Comparison of ENCODE assay signal across 8 cellular contexts in the genomic region with DNA sequence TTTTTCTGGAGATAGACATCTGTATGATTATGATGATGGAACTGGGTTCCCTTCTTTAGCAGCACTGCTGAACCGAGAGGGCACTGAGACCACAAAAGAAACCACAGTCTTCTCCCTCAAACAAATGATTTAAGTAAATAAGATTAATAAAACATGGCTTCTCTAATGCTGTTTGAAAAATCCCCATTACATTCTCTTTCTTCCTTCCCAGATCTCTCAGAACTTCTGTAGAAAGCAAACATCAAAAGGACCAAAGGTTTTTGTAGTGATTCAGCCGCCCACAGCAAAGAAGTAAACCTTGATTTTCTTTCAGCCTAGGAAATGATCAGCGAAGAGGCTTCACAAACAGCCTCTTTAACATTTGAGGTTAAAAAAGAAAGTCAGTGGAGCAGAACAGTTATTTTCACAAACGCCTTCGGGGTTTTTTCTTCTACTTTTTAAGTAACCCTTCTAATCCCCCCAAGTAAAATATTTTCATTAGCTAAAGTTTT.
DNase-seq lines count a peak whose midpoint lies in the region; ATAC-seq and TF ChIP-seq lines count a peak whose summit lies in the region.

No MANE protein-coding gene starts in this region.

- H3K27ac ChIP-seq in HCT116 (ENCODE audit: low read depth, low read length) (no peak overlapping the region; the same call in 1 of the 2 replicates), dorsolateral prefrontal cortex (peak overlapping the region in 6 of 59 donors; percentile 1 to 21 (median 7)), trophoblast cell (ENCODE audit: low read depth, low read length) (no peak overlapping the region)

- H3K14ac ChIP-seq in trophoblast cell (ENCODE audit: low read length) = no peak overlapping the region

- TF ChIP-seq CTCF in HCT116 (IDR thresholded peaks at IDR 0.05 in 2 of 3, conservative IDR thresholded peaks at IDR 0.05 in 1 of 3; ENCODE audit: borderline replicate concordance in 1 of 3, insufficient read depth in 1 of 3, low read depth in 2 of 3, low read length in 2 of 3) (no peak), dorsolateral prefrontal cortex (IDR thresholded peaks at IDR 0.05 in 54 of 56, conservative IDR thresholded peaks at IDR 0.05 in 2 of 56; ENCODE audit: low read depth in 1 of 56, partially characterized antibody in 56 of 56) (no peak)

- peaks cover 11% of the 10 kb centered on the region; the same call in 1 of the 2 replicates for H3K27me3 ChIP-seq in HCT116 (ENCODE audit: insufficient read depth, low read length)
- no peaks in the 10 kb centered on the region for H3K27me3 ChIP-seq in dorsolateral prefrontal cortex
- H3K27me3 ChIP-seq in trophoblast cell (ENCODE audit: insufficient read depth, low read length) = no peaks in the 10 kb centered on the region

- no peak overlapping the region for H4K12ac ChIP-seq in trophoblast cell (ENCODE audit: low read depth, low read length)

- no peaks in the 10 kb centered on the region for H3K9me3 ChIP-seq in HCT116 (ENCODE audit: control insufficient read depth in 1 of 2, insufficient read depth in 1 of 2, low read depth in 1 of 2, low read length in 2 of 2)
- H3K9me3 ChIP-seq in trophoblast cell (ENCODE audit: insufficient read depth, low read depth, low read length) = no peaks in the 10 kb centered on the region

- H2BK120ac ChIP-seq in trophoblast cell (ENCODE audit: insufficient read depth, low read length, poor library complexity) = no peak overlapping the region

- TF ChIP-seq POLR2A in HCT116 (IDR thresholded peaks at IDR 0.05; ENCODE audit: borderline replicate concordance, extremely low read depth, insufficient read depth, insufficient read length) = no peak

- no peaks in the 10 kb centered on the region for H3K79me2 ChIP-seq in HCT116 (ENCODE audit: insufficient read depth, low read length)
- H3K79me2 ChIP-seq in trophoblast cell (ENCODE audit: control insufficient read depth, insufficient read depth, low read length, poor library complexity) = no peaks in the 10 kb centered on the region

- DNase-seq in HCT116 (ENCODE audit: low read depth, low spot score) (peak; percentile 13), NCI-H146 (lab: John Stamatoyannopoulos, UW) (peak; percentile 42), dorsolateral prefrontal cortex (no peak), DMS114 treated with DMSO at 0.1 percent for 48 hours (lab: John Stamatoyannopoulos, UW; ENCODE audit: unreplicated experiment) (no peak), trophoblast cell (no peak), HCEC 1CT (no peak)
- DNase-seq in stimulated activated CD8-positive, alpha-beta memory T cell treated with anti-CD3 and anti-CD28 coated beads, Interleukin-4, amount 100 ng/mL, for 24 hours (ENCODE audit: low read depth) = peak; percentile 0

- H4K20me1 ChIP-seq in HCT116 (ENCODE audit: insufficient read depth) = no peaks in the 10 kb centered on the region

- no peaks in the 10 kb centered on the region for H3K9me2 ChIP-seq in HCT116 (ENCODE audit: insufficient read depth)

- no peak overlapping the region for H2BK12ac ChIP-seq in trophoblast cell (ENCODE audit: low read length)

- H2BK5ac ChIP-seq in trophoblast cell (ENCODE audit: low read depth, low read length, poor library complexity) = no peak overlapping the region

- H3K36me3 ChIP-seq in HCT116 (ENCODE audit: control insufficient read depth in 1 of 2, insufficient read depth in 2 of 2, low read length in 2 of 2) (no peaks in the 10 kb centered on the region), trophoblast cell (ENCODE audit: control insufficient read depth in 1 of 2, insufficient read depth in 2 of 2, low read length in 2 of 2) (no peaks in the 10 kb centered on the region)

- no CpG with 5 or more reads among the region's 5 CpGs for WGBS in trophoblast cell (ENCODE audit: extremely low coverage, insufficient coverage, insufficient read length)

- no peak overlapping the region for H3K9ac ChIP-seq in HCT116 (ENCODE audit: low read length)
- no peak overlapping the region for H3K9ac ChIP-seq in trophoblast cell (ENCODE audit: low read length)

- CTCF ChIA-PET in HCT116 (lab: Charles Lee) = no interaction called here

- H3K4me3 ChIP-seq in HCT116 (replicated peaks in 1 of 2; ENCODE audit: low read depth in 1 of 2, low read length in 2 of 2) (no peak overlapping the region), dorsolateral prefrontal cortex (peak overlapping the region in 37 of 59 donors; percentile 2 to 49 (median 20)), trophoblast cell (ENCODE audit: low read depth, low read length) (no peak overlapping the region)

- peak; percentile 78 for ATAC-seq in GM18520 (IDR thresholded peaks at IDR 0.05; ENCODE audit: unreplicated experiment)
- peak; percentile 59 for ATAC-seq in HCT116

- no peak overlapping the region for H4K91ac ChIP-seq in trophoblast cell (ENCODE audit: low read depth, low read length)

- POLR2A ChIA-PET in HCT116 (lab: Charles Lee) = no interaction called here

- peak overlapping the region; percentile 35 for H3K4me2 ChIP-seq in HCT116 (ENCODE audit: low read length)
- H3K4me2 ChIP-seq in trophoblast cell (ENCODE audit: low read length) = no peak overlapping the region

- H3K79me1 ChIP-seq in trophoblast cell (ENCODE audit: low read length) = no peaks in the 10 kb centered on the region

- no peak for TF ChIP-seq RAD21 in HCT116 (IDR thresholded peaks at IDR 0.05; ENCODE audit: low read depth)

- BruUV-seq in HCT116 (replicated peaks; lab: Mats Ljungman, UMichigan) = no TSS peak

- H2AK5ac ChIP-seq in trophoblast cell (ENCODE audit: low read length) = no peak overlapping the region

- H4K8ac ChIP-seq in trophoblast cell (ENCODE audit: low read depth, low read length) = no peak overlapping the region

- H2AFZ ChIP-seq in HCT116 (ENCODE audit: low read depth, low read length, poor library complexity, severe bottlenecking) (no peak overlapping the region), trophoblast cell (ENCODE audit: insufficient read depth, low read length, poor library complexity) (no peak overlapping the region)

- intact Hi-C loops in HCT116 (cut with micrococcal nuclease) = no loop called here
- intact Hi-C loops in dorsolateral prefrontal cortex (cut with DNase I) = no loop called here

- H3K4ac ChIP-seq in trophoblast cell (ENCODE audit: low read depth, low read length) = no peak overlapping the region

- no peak overlapping the region for H3K18ac ChIP-seq in trophoblast cell (ENCODE audit: low read length)

- RAD21 ChIA-PET in HCT116 (lab: Charles Lee; ENCODE audit: low non-redundant PET in 1 of 2, low total read pairs in 2 of 2, uncharacterized antibody in 2 of 2, unreplicated experiment in 2 of 2) = no interaction called here

- H3K4me1 ChIP-seq in HCT116 (ENCODE audit: control insufficient read depth in 1 of 2, insufficient read depth in 2 of 2, low read length in 2 of 2) (peaks cover 10 to 11% of the 10 kb centered on the region in 2 experiments; a peak in 3 of 4 replicates), trophoblast cell (ENCODE audit: control insufficient read depth in 1 of 2, insufficient read depth in 2 of 2, low read length in 2 of 2) (no peaks in the 10 kb centered on the region)

- H3K23ac ChIP-seq in trophoblast cell (ENCODE audit: low read length) = no peak overlapping the region

TF ChIP-seq in HCT116, 20 proteins besides CTCF, POLR2A, EP300 and RAD21:
- TF ChIP-seq, protein P1, sequence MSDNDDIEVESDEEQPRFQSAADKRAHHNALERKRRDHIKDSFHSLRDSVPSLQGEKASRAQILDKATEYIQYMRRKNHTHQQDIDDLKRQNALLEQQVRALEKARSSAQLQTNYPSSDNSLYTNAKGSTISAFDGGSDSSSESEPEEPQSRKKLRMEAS (IDR thresholded peaks at IDR 0.05) = no peak
- 0 out of 2 replicates have a peak, but pooled peaks have one; percentile 11 for TF ChIP-seq SP1 (IDR thresholded peaks at IDR 0.05; ENCODE audit: low read depth)
- no peak; the same call in 1 of the 2 replicates for TF ChIP-seq JUND (IDR thresholded peaks at IDR 0.05)
- no peak for TF ChIP-seq EGR1 (IDR thresholded peaks at IDR 0.05; ENCODE audit: low read depth)
- TF ChIP-seq FOSL1 (IDR thresholded peaks at IDR 0.05; ENCODE audit: low read depth) = peak; percentile 18; the same call in 1 of the 2 replicates

Comparison
In these comparisons a context has a peak if more than half of its experiments do, and no peak if none do; other contexts are left out.
1. DNase-seq: peak in HCT116 (single experiment), NCI-H146 (single experiment) and stimulated activated CD8-positive, alpha-beta memory T cell treated with anti-CD3 and anti-CD28 coated beads, Interleukin-4, amount 100 ng/mL, for 24 hours (single experiment); none in dorsolateral prefrontal cortex (0 of 10), DMS114 treated with DMSO at 0.1 percent for 48 hours (single experiment), trophoblast cell (0 of 2) and HCEC 1CT (single experiment).
2. H3K4me3 ChIP-seq: peak in dorsolateral prefrontal cortex (37 of 59); none in HCT116 (0 of 2) and trophoblast cell (single experiment).